Comparison of ENCODE assay signal across 18 cellular contexts in genomic region chr6:135185483-135185882, GRCh38. TPM values are rescaled to one million over a fixed set of nuclear protein-coding genes. Genes with fewer than 3 reads are reported as not detected.
A peak's percentile ranks its signal among the peaks of the same experiment; 100 is the strongest.
DNase-seq lines count a peak whose midpoint lies in the region; ATAC-seq, FAIRE-seq and TF ChIP-seq lines count a peak whose summit lies in the region.
"Had no signal": no experiment of that assay in that cellular context is flagged by ENCODE, and none has a peak within 500 bp of the region (broad histone marks: within the 10 kb centered on the region; RNA-seq: fewer than 3 reads in every experiment).

No MANE protein-coding gene starts in this region.

- intact Hi-C loops in natural killer cell (cut with micrococcal nuclease) (loop anchor here (10.0 kb wide), 2 partner anchors 131 to 1011 kb away; partner anchors contain the start of gene HBS1L), kidney (cut with DNase I) (no loop called here)
- intact Hi-C loops in activated T-helper 1 cell treated with anti-CD3 and anti-CD28 coated beads, Interleukin-12 subunit alpha, Interleukin-12 subunit beta, Interleukin-2, Interleukin-4 antibody, amounts not matched to agents 30 ng/mL and 10 ng/mL and 1 ng/mL, durations not matched to agents 14 hours and 24 hours and 36 hours (cut with micrococcal nuclease) = loop anchor here (2.0 to 10.0 kb wide), 5 partner anchors 25 to 1069 kb away; partner anchors contain the start of gene MTFR2

- no peaks in the 10 kb centered on the region for H3K36me3 ChIP-seq in kidney (ENCODE audit: control insufficient read depth in 1 of 2, insufficient read depth in 2 of 2, low read length in 2 of 2)
- H3K36me3 ChIP-seq: HAP-1, tibial artery had no signal

- no peak overlapping the region for H3K27ac ChIP-seq in kidney (ENCODE audit: low read depth in 2 of 2, low read length in 2 of 2)
- H3K27ac ChIP-seq: tibial artery had no signal

- H3K4me1 ChIP-seq in kidney (ENCODE audit: control insufficient read depth in 1 of 2, insufficient read depth in 1 of 2, low read depth in 1 of 2, low read length in 2 of 2) = peaks cover 8 to 14% of the 10 kb centered on the region in 2 donors

- H3K27me3 Mint-ChIP-seq in natural killer cell treated with Interleukin-12 subunit alpha and Interleukin-12 subunit beta and Interleukin-15 and Interleukin-18, amount 100 ng/mL, for 72 hours = peaks cover 11 to 19% of the 10 kb centered on the region in 2 donors
- peaks cover 6 to 10% of the 10 kb centered on the region in 2 donors for H3K27me3 Mint-ChIP-seq in natural killer cell (ENCODE audit: low read depth in 2 of 2)
- no peaks in the 10 kb centered on the region for H3K27me3 Mint-ChIP-seq in activated T-helper 1 cell treated with anti-CD3 and anti-CD28 coated beads, Interleukin-12 subunit alpha, Interleukin-12 subunit beta, Interleukin-2, Interleukin-4 antibody, amounts not matched to agents 30 ng/mL and 10 ng/mL and 1 ng/mL, durations not matched to agents 14 hours and 24 hours and 36 hours (ENCODE audit: insufficient read depth)
- peaks cover 5% of the 10 kb centered on the region for H3K27me3 Mint-ChIP-seq in activated T-helper 17 cell treated with anti-CD3 and anti-CD28 coated beads, Interleukin-2, amount 50 U/mL, for 72 hours
- H3K27me3 Mint-ChIP-seq: activated B cell treated with CpG ODN at 0.5 μM for 24 hours had no signal

- DNase-seq in DMS79 (lab: John Stamatoyannopoulos, UW) (peak; percentile 95), DMS79 treated with DMSO at 0.1 percent for 48 hours (lab: John Stamatoyannopoulos, UW) (no peak), natural killer cell (no peak), kidney (no peak)
- DNase-seq in natural killer cell treated with Interleukin-12 subunit alpha and Interleukin-12 subunit beta and Interleukin-15 and Interleukin-18, amount 100 ng/mL, for 72 hours (ENCODE audit: low spot score) = no peak
- no peak for DNase-seq in activated T-helper 1 cell treated with anti-CD3 and anti-CD28 coated beads, Interleukin-12 subunit alpha, Interleukin-12 subunit beta, Interleukin-2, Interleukin-4 antibody, amounts not matched to agents 30 ng/mL and 10 ng/mL and 1 ng/mL, durations not matched to agents 14 hours and 24 hours and 36 hours (ENCODE audit: low spot score)
- DNase-seq: 8988T, activated B cell treated with CpG ODN at 0.5 μM for 24 hours, C1 segment of cervical spinal cord, foreskin fibroblast, NCI-H2081, nephron progenitor cell, tibial artery had no signal

- H3K9me3 ChIP-seq in kidney (ENCODE audit: control insufficient read depth in 1 of 2, low read length in 2 of 2) = no peaks in the 10 kb centered on the region
- H3K9me3 ChIP-seq: HAP-1, tibial artery had no signal

- H3K4me1 Mint-ChIP-seq in natural killer cell treated with Interleukin-12 subunit alpha and Interleukin-12 subunit beta and Interleukin-15 and Interleukin-18, amount 100 ng/mL, for 72 hours (ENCODE audit: low read depth in 2 of 2) = peaks cover 27 to 38% of the 10 kb centered on the region in 2 donors
- peaks cover 21 to 25% of the 10 kb centered on the region in 2 donors for H3K4me1 Mint-ChIP-seq in natural killer cell
- peaks cover 51% of the 10 kb centered on the region for H3K4me1 Mint-ChIP-seq in activated T-helper 1 cell treated with anti-CD3 and anti-CD28 coated beads, Interleukin-12 subunit alpha, Interleukin-12 subunit beta, Interleukin-2, Interleukin-4 antibody, amounts not matched to agents 30 ng/mL and 10 ng/mL and 1 ng/mL, durations not matched to agents 14 hours and 24 hours and 36 hours (ENCODE audit: low read depth)
- peaks cover 19% of the 10 kb centered on the region for H3K4me1 Mint-ChIP-seq in activated T-helper 17 cell treated with anti-CD3 and anti-CD28 coated beads, Interleukin-2, amount 50 U/mL, for 72 hours

- peak overlapping the region; percentile 54 for H3K4me3 Mint-ChIP-seq in natural killer cell treated with Interleukin-12 subunit alpha and Interleukin-12 subunit beta and Interleukin-15 and Interleukin-18, amount 100 ng/mL, for 72 hours
- H3K4me3 Mint-ChIP-seq in natural killer cell = no peak overlapping the region
- H3K4me3 Mint-ChIP-seq in activated T-helper 1 cell treated with anti-CD3 and anti-CD28 coated beads, Interleukin-12 subunit alpha, Interleukin-12 subunit beta, Interleukin-2, Interleukin-4 antibody, amounts not matched to agents 30 ng/mL and 10 ng/mL and 1 ng/mL, durations not matched to agents 14 hours and 24 hours and 36 hours = no peak overlapping the region
- no peak overlapping the region for H3K4me3 Mint-ChIP-seq in activated T-helper 17 cell treated with anti-CD3 and anti-CD28 coated beads, Interleukin-2, amount 50 U/mL, for 72 hours
- H3K4me3 Mint-ChIP-seq: activated B cell treated with CpG ODN at 0.5 μM for 24 hours, nephron progenitor cell had no signal

- H3K36me3 Mint-ChIP-seq in natural killer cell treated with Interleukin-12 subunit alpha and Interleukin-12 subunit beta and Interleukin-15 and Interleukin-18, amount 100 ng/mL, for 72 hours = peaks cover 43% of the 10 kb centered on the region
- H3K36me3 Mint-ChIP-seq in natural killer cell = no peaks in the 10 kb centered on the region
- peaks cover 39% of the 10 kb centered on the region for H3K36me3 Mint-ChIP-seq in activated T-helper 1 cell treated with anti-CD3 and anti-CD28 coated beads, Interleukin-12 subunit alpha, Interleukin-12 subunit beta, Interleukin-2, Interleukin-4 antibody, amounts not matched to agents 30 ng/mL and 10 ng/mL and 1 ng/mL, durations not matched to agents 14 hours and 24 hours and 36 hours (ENCODE audit: low read depth)
- peaks cover 72% of the 10 kb centered on the region for H3K36me3 Mint-ChIP-seq in activated T-helper 17 cell treated with anti-CD3 and anti-CD28 coated beads, Interleukin-2, amount 50 U/mL, for 72 hours (ENCODE audit: low read depth)

- no peak for FAIRE-seq in kidney (lab: Jason Lieb, UNC)
- FAIRE-seq: astrocyte, endometrium had no signal

- TF ChIP-seq CTCF in natural killer cell (IDR thresholded peaks at IDR 0.05) (no peak), kidney (IDR thresholded peaks at IDR 0.05; ENCODE audit: borderline replicate concordance, extremely low read depth, insufficient read depth) (no peak)

- no peak overlapping the region for H3K9ac ChIP-seq in kidney (ENCODE audit: low read length in 2 of 2)

- ATAC-seq in natural killer cell treated with Interleukin-12 subunit alpha and Interleukin-12 subunit beta and Interleukin-15 and Interleukin-18, amount 100 ng/mL, for 72 hours = no peak
- ATAC-seq in natural killer cell (no peak), HG03097 (IDR thresholded peaks at IDR 0.05; ENCODE audit: low FRiP score, unreplicated experiment) (no peak)
- ATAC-seq in activated T-helper 17 cell treated with anti-CD3 and anti-CD28 coated beads, Interleukin-2, amount 50 U/mL, for 72 hours (replicated peaks) = no peak

- H3K4me3 ChIP-seq in kidney (ENCODE audit: low read length in 2 of 2) = no peak overlapping the region
- H3K4me3 ChIP-seq: HAP-1, tibial artery had no signal

- H3K9me3 Mint-ChIP-seq in natural killer cell treated with Interleukin-12 subunit alpha and Interleukin-12 subunit beta and Interleukin-15 and Interleukin-18, amount 100 ng/mL, for 72 hours = no peaks in the 10 kb centered on the region
- no peaks in the 10 kb centered on the region for H3K9me3 Mint-ChIP-seq in natural killer cell
- no peaks in the 10 kb centered on the region for H3K9me3 Mint-ChIP-seq in activated T-helper 1 cell treated with anti-CD3 and anti-CD28 coated beads, Interleukin-12 subunit alpha, Interleukin-12 subunit beta, Interleukin-2, Interleukin-4 antibody, amounts not matched to agents 30 ng/mL and 10 ng/mL and 1 ng/mL, durations not matched to agents 14 hours and 24 hours and 36 hours
- H3K9me3 Mint-ChIP-seq in activated T-helper 17 cell treated with anti-CD3 and anti-CD28 coated beads, Interleukin-2, amount 50 U/mL, for 72 hours = no peaks in the 10 kb centered on the region
- H3K9me3 Mint-ChIP-seq: activated B cell treated with CpG ODN at 0.5 μM for 24 hours, nephron progenitor cell had no signal

- H3K27ac Mint-ChIP-seq in natural killer cell treated with Interleukin-12 subunit alpha and Interleukin-12 subunit beta and Interleukin-15 and Interleukin-18, amount 100 ng/mL, for 72 hours = peak overlapping the region in 1 of 2 donors; percentile 1
- H3K27ac Mint-ChIP-seq in natural killer cell = no peak overlapping the region
- H3K27ac Mint-ChIP-seq in activated T-helper 1 cell treated with anti-CD3 and anti-CD28 coated beads, Interleukin-12 subunit alpha, Interleukin-12 subunit beta, Interleukin-2, Interleukin-4 antibody, amounts not matched to agents 30 ng/mL and 10 ng/mL and 1 ng/mL, durations not matched to agents 14 hours and 24 hours and 36 hours = peak overlapping the region; percentile 3
- H3K27ac Mint-ChIP-seq in activated T-helper 17 cell treated with anti-CD3 and anti-CD28 coated beads, Interleukin-2, amount 50 U/mL, for 72 hours = no peak overlapping the region
- H3K27ac Mint-ChIP-seq: activated B cell treated with CpG ODN at 0.5 μM for 24 hours, nephron progenitor cell had no signal

RNA-seq across cellular contexts. Expression of gene MYB, which starts 4.4 kb away (rescaled TPM):
- total RNA-seq in natural killer cell treated with Interleukin-12 subunit alpha and Interleukin-12 subunit beta and Interleukin-15 and Interleukin-18, amount 100 ng/mL, for 72 hours = 100 to 1,000 TPM in 1 of 2 donors, 10 to 100 TPM in 1; 66.1 to 145 TPM
- total RNA-seq in natural killer cell (1 to 10 TPM in 2 of 3 donors, under 1 TPM in 1; 0.40 to 3.5 (median 1.3) TPM), kidney (1.3 TPM)
- total RNA-seq in activated T-helper 1 cell treated with anti-CD3 and anti-CD28 coated beads, Interleukin-12 subunit alpha, Interleukin-12 subunit beta, Interleukin-2, Interleukin-4 antibody, amounts not matched to agents 30 ng/mL and 10 ng/mL and 1 ng/mL, durations not matched to agents 14 hours and 24 hours and 36 hours = 57.3 and 60.4 TPM in 2 replicates
- 10 to 100 TPM; 29.9 to 81.5 TPM for total RNA-seq in activated T-helper 17 cell treated with anti-CD3 and anti-CD28 coated beads, Interleukin-2, amount 50 U/mL, for 72 hours
- polyA plus RNA-seq in kidney (ENCODE audit: insufficient read depth, low read depth, low replicate concordance) = not detected
- total RNA-seq: astrocyte had no signal

Comparison
In these comparisons a context has a peak if more than half of its experiments do, and no peak if none do; other contexts are left out.
1. RNA of gene MYB, which starts 4.4 kb away (total RNA-seq): 66.1 to 145 TPM in natural killer cell treated with Interleukin-12 subunit alpha and Interleukin-12 subunit beta and Interleukin-15 and Interleukin-18, amount 100 ng/mL, for 72 hours, 29.9 to 81.5 TPM in activated T-helper 17 cell treated with anti-CD3 and anti-CD28 coated beads, Interleukin-2, amount 50 U/mL, for 72 hours and 57.3 to 60.4 TPM in activated T-helper 1 cell treated with anti-CD3 and anti-CD28 coated beads, Interleukin-12 subunit alpha, Interleukin-12 subunit beta, Interleukin-2, Interleukin-4 antibody, amounts not matched to agents 30 ng/mL and 10 ng/mL and 1 ng/mL, durations not matched to agents 14 hours and 24 hours and 36 hours; 1.3 TPM in kidney (single experiment) and 0.40 to 3.5 TPM in natural killer cell; every median in the first group is over 4 times any median in the second.